19 cellular contexts compared by ENCODE assay signal in genomic region chr2:119005565-119005964, GRCh38.
"Had no signal": no experiment of that assay in that cellular context is flagged by ENCODE, and none has a peak within 500 bp of the region (broad histone marks: within the 10 kb centered on the region; RNA-seq: fewer than 3 reads in every experiment).

No MANE protein-coding gene starts in this region.

- H3K9me3 Mint-ChIP-seq: activated naive CD4-positive, alpha-beta T cell treated with anti-CD3 and anti-CD28 coated beads, Interleukin-2, amount 50 U/mL, for 24 hours; memory B cell; stimulated activated memory B cell treated with anti-CD40 and anti-IgM and Interleukin-4, amounts not matched to agents 10 μg/mL and 1 μg/mL and 100 μg/mL, for 72 hours had no signal

- H3K4me3 Mint-ChIP-seq: activated B cell treated with CpG ODN at 0.5 μM for 24 hours; activated CD4-positive, alpha-beta T cell treated with anti-CD3 and anti-CD28 coated beads for 36 hours; activated naive CD4-positive, alpha-beta T cell treated with anti-CD3 and anti-CD28 coated beads, Interleukin-2, amount 50 U/mL, for 24 hours; brain; memory B cell; nephron; stimulated activated memory B cell treated with anti-CD40 and anti-IgM and Interleukin-4, amounts not matched to agents 10 μg/mL and 1 μg/mL and 100 μg/mL, for 72 hours; T-helper 1 cell treated with Interleukin-12 subunit alpha and Interleukin-12 subunit beta and Interleukin-4 antibody, amounts not matched to agents 30 μg/mL and 1 μg/mL, for 36 hours had no signal

- ATAC-seq: activated CD4-positive, alpha-beta T cell treated with anti-CD3 and anti-CD28 coated beads for 36 hours; heart right ventricle; left cardiac atrium; sciatic nerve; stimulated activated memory B cell treated with anti-CD40 and anti-IgM and Interleukin-4, amounts not matched to agents 10 μg/mL and 1 μg/mL and 100 μg/mL, for 72 hours had no signal

- H3K4me1 ChIP-seq: parathyroid adenoma had no signal

- DNase-seq: activated B cell treated with CpG ODN at 0.5 μM for 24 hours; activated CD4-positive, alpha-beta T cell treated with anti-CD3 and anti-CD28 coated beads for 36 hours; activated CD4-positive, alpha-beta T cell treated with anti-CD3 and anti-CD28 coated beads, Interleukin-2, amount 50 U/mL, for 48 hours; activated gamma-delta T cell treated with Interleukin-2 at 50 U/mL for 16 hours; aorta; heart right ventricle; left cardiac atrium; small intestine; T1000; trophoblast cell had no signal

- H3K9me3 ChIP-seq: neutrophil had no signal

- H3K36me3 ChIP-seq: heart right ventricle, neutrophil had no signal

- H3K27ac ChIP-seq: heart right ventricle, neutrophil, parathyroid adenoma had no signal

- H3K27ac Mint-ChIP-seq: activated B cell treated with CpG ODN at 0.5 μM for 24 hours; activated CD4-positive, alpha-beta T cell treated with anti-CD3 and anti-CD28 coated beads for 36 hours; activated naive CD4-positive, alpha-beta T cell treated with anti-CD3 and anti-CD28 coated beads, Interleukin-2, amount 50 U/mL, for 24 hours; brain; memory B cell; nephron; stimulated activated memory B cell treated with anti-CD40 and anti-IgM and Interleukin-4, amounts not matched to agents 10 μg/mL and 1 μg/mL and 100 μg/mL, for 72 hours; T-helper 1 cell treated with Interleukin-12 subunit alpha and Interleukin-12 subunit beta and Interleukin-4 antibody, amounts not matched to agents 30 μg/mL and 1 μg/mL, for 36 hours had no signal

- H3K4me3 ChIP-seq: heart right ventricle had no signal

- H3K4me1 Mint-ChIP-seq: activated B cell treated with CpG ODN at 0.5 μM for 24 hours; activated CD4-positive, alpha-beta T cell treated with anti-CD3 and anti-CD28 coated beads for 36 hours; activated naive CD4-positive, alpha-beta T cell treated with anti-CD3 and anti-CD28 coated beads, Interleukin-2, amount 50 U/mL, for 24 hours; brain; memory B cell; nephron; stimulated activated memory B cell treated with anti-CD40 and anti-IgM and Interleukin-4, amounts not matched to agents 10 μg/mL and 1 μg/mL and 100 μg/mL, for 72 hours had no signal
